16 cellular contexts compared by ENCODE assay signal in genomic region chr9:119959846-119960545, GRCh38.
DNase-seq lines count a peak whose midpoint lies in the region; ATAC-seq and TF ChIP-seq lines count a peak whose summit lies in the region.
"Had no signal": no experiment of that assay in that cellular context is flagged by ENCODE, and none has a peak within 500 bp of the region (broad histone marks: within the 10 kb centered on the region; RNA-seq: fewer than 3 reads in every experiment).

No MANE protein-coding gene starts in this region.

- no peak overlapping the region for H3K4me3 ChIP-seq in fibroblast of the aortic adventitia (ENCODE audit: low read depth, low read length)
- H3K4me3 ChIP-seq in testis: no peak overlapping the region
- H3K4me3 ChIP-seq: BLaER1, GM12878 had no signal

- intact Hi-C loops in Right ventricle myocardium inferior (cut with DNase I) (no loop called here), cardiac septum (cut with DNase I) (no loop called here), testis (cut with DNase I; ENCODE audit: low total_unique reads) (no loop called here)
- intact Hi-C loops in activated naive CD4-positive, alpha-beta T cell treated with anti-CD3 and anti-CD28 coated beads for 36 hours (cut with micrococcal nuclease): no loop called here

- no peaks in the 10 kb centered on the region for H3K9me3 ChIP-seq in testis
- H3K9me3 ChIP-seq: BLaER1 had no signal

- no peak for TF ChIP-seq CTCF in fibroblast of the aortic adventitia (IDR thresholded peaks at IDR 0.05; ENCODE audit: insufficient read depth, low read length)
- TF ChIP-seq CTCF in testis (IDR thresholded peaks at IDR 0.05): no peak

- no peak for TF ChIP-seq POLR2A in testis (IDR thresholded peaks at IDR 0.05)

- no peaks in the 10 kb centered on the region for H3K4me1 Mint-ChIP-seq in activated naive CD4-positive, alpha-beta T cell treated with anti-CD3 and anti-CD28 coated beads for 36 hours (ENCODE audit: low read depth)
- H3K4me1 Mint-ChIP-seq in activated CD4-positive, alpha-beta memory T cell treated with anti-CD3 and anti-CD28 coated beads, Interleukin-2, amount 10 ng/mL, durations not matched to agents 7 days and 5 days: no peaks in the 10 kb centered on the region

- no peaks in the 10 kb centered on the region for H3K27me3 Mint-ChIP-seq in activated naive CD4-positive, alpha-beta T cell treated with anti-CD3 and anti-CD28 coated beads for 36 hours (ENCODE audit: low read depth)
- no peaks in the 10 kb centered on the region for H3K27me3 Mint-ChIP-seq in activated CD4-positive, alpha-beta memory T cell treated with anti-CD3 and anti-CD28 coated beads, Interleukin-2, amount 10 ng/mL, durations not matched to agents 7 days and 5 days

- H3K9me3 Mint-ChIP-seq in activated naive CD4-positive, alpha-beta T cell treated with anti-CD3 and anti-CD28 coated beads for 36 hours: peaks cover 2% of the 10 kb centered on the region
- no peaks in the 10 kb centered on the region for H3K9me3 Mint-ChIP-seq in activated CD4-positive, alpha-beta memory T cell treated with anti-CD3 and anti-CD28 coated beads, Interleukin-2, amount 10 ng/mL, durations not matched to agents 7 days and 5 days

- peak overlapping the region in 1 of 2 donors; percentile 14 for H3K27ac ChIP-seq in testis
- H3K27ac ChIP-seq: 22Rv1, BLaER1, RWPE1 had no signal

- DNase-seq in Right ventricle myocardium inferior (ENCODE audit: missing footprints): no peak
- DNase-seq in cardiac septum (ENCODE audit: low spot score): no peak
- DNase-seq in astrocyte of the hippocampus (ENCODE audit: low read depth, low spot score): peak; percentile 72
- peak; percentile 32 for DNase-seq in fibroblast of the aortic adventitia (ENCODE audit: low read depth)
- DNase-seq in testis: peak; percentile 21
- DNase-seq in activated naive CD4-positive, alpha-beta T cell treated with anti-CD3 and anti-CD28 coated beads for 36 hours: no peak
- DNase-seq in stimulated activated CD4-positive, alpha-beta T cell treated with anti-CD3 and anti-CD28 coated beads, Interleukin-4, amount 100 ng/mL, for 24 hours: no peak
- DNase-seq in activated CD4-positive, alpha-beta memory T cell treated with anti-CD3 and anti-CD28 coated beads, Interleukin-2, amount 10 ng/mL, durations not matched to agents 7 days and 5 days: no peak
- DNase-seq: NCI-H1436, NCI-H2081 treated with DMSO at 0.1 percent for 48 hours, NCI-H2227 treated with DMSO at 0.1 percent for 48 hours, NCI-H526 had no signal

- H3K27me3 ChIP-seq in testis: no peaks in the 10 kb centered on the region
- H3K27me3 ChIP-seq: BLaER1 had no signal

- no peaks in the 10 kb centered on the region for H3K36me3 Mint-ChIP-seq in activated naive CD4-positive, alpha-beta T cell treated with anti-CD3 and anti-CD28 coated beads for 36 hours (ENCODE audit: low read depth)
- H3K36me3 Mint-ChIP-seq in activated CD4-positive, alpha-beta memory T cell treated with anti-CD3 and anti-CD28 coated beads, Interleukin-2, amount 10 ng/mL, durations not matched to agents 7 days and 5 days (ENCODE audit: low read depth): no peaks in the 10 kb centered on the region

- H3K36me3 ChIP-seq in testis (ENCODE audit: low read depth, missing control alignments): no peaks in the 10 kb centered on the region
- H3K36me3 ChIP-seq: BLaER1 had no signal

- peak; percentile 40 for ATAC-seq in Right ventricle myocardium inferior
- ATAC-seq: GM12878 had no signal

- no peak overlapping the region for H3K4me3 Mint-ChIP-seq in activated naive CD4-positive, alpha-beta T cell treated with anti-CD3 and anti-CD28 coated beads for 36 hours
- H3K4me3 Mint-ChIP-seq in activated CD4-positive, alpha-beta memory T cell treated with anti-CD3 and anti-CD28 coated beads, Interleukin-2, amount 10 ng/mL, durations not matched to agents 7 days and 5 days: no peak overlapping the region

- WGBS in testis, 2 donors: 52 to 58% methylated on average over 6 of the region's 6 CpGs

- no peak overlapping the region for H3K27ac Mint-ChIP-seq in activated naive CD4-positive, alpha-beta T cell treated with anti-CD3 and anti-CD28 coated beads for 36 hours
- no peak overlapping the region for H3K27ac Mint-ChIP-seq in activated CD4-positive, alpha-beta memory T cell treated with anti-CD3 and anti-CD28 coated beads, Interleukin-2, amount 10 ng/mL, durations not matched to agents 7 days and 5 days

- no peaks in the 10 kb centered on the region for H3K4me1 ChIP-seq in testis

- CTCF ChIA-PET in activated naive CD4-positive, alpha-beta T cell treated with anti-CD3 and anti-CD28 coated beads for 36 hours (lab: Charles Lee): interaction anchor here (0.6 kb wide), 1 partner anchor 71 kb away, joined by 3 read pairs; no protein-coding TSS in a partner anchor
- CTCF ChIA-PET in activated CD4-positive, alpha-beta memory T cell treated with anti-CD3 and anti-CD28 coated beads, Interleukin-2, amount 10 ng/mL, durations not matched to agents 7 days and 5 days (lab: Charles Lee): interaction anchor here (1.1 to 2.1 kb wide), 2 partner anchors 8 to 518 kb away, joined by 5 read pairs; no protein-coding TSS in a partner anchor

- POLR2A ChIA-PET in activated CD4-positive, alpha-beta memory T cell treated with anti-CD3 and anti-CD28 coated beads, Interleukin-2, amount 10 ng/mL, durations not matched to agents 7 days and 5 days (lab: Charles Lee): no interaction called here

Comparison
In these comparisons a context has a peak if more than half of its experiments do, and no peak if none do; other contexts are left out.
1. DNase-seq: peak in astrocyte of the hippocampus (single experiment), fibroblast of the aortic adventitia (single experiment) and testis (single experiment); none in Right ventricle myocardium inferior (single experiment), cardiac septum (single experiment), activated naive CD4-positive, alpha-beta T cell treated with anti-CD3 and anti-CD28 coated beads for 36 hours (single experiment), stimulated activated CD4-positive, alpha-beta T cell treated with anti-CD3 and anti-CD28 coated beads, Interleukin-4, amount 100 ng/mL, for 24 hours (single experiment) and activated CD4-positive, alpha-beta memory T cell treated with anti-CD3 and anti-CD28 coated beads, Interleukin-2, amount 10 ng/mL, durations not matched to agents 7 days and 5 days (single experiment).